ENCODE assay signal across 17 cellular contexts in the genomic region with DNA sequence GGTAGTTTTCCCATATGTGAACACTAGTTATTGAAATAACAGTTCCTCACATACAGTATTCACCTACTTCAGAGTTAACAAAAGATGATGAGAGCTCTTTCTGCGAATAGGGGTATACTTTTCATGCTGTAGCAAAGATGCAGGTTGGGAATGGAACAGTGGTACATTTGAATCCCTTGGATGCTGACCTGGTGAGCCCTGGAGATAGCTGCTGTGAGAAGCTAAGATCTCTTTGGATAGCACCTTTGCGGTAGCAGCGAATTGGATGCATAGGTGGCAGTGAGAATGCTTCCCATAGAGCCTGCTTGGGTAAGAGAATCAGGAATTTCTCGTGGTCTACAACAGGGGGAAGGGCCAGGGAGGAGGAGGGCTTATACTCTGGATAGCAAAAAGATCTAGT.
"Had no signal": no experiment of that assay in that cellular context is flagged by ENCODE, and none has a peak within 500 bp of the region (broad histone marks: within the 10 kb centered on the region; RNA-seq: fewer than 3 reads in every experiment).

No MANE protein-coding gene starts in this region.

- H3K27ac ChIP-seq: dorsolateral prefrontal cortex, neutrophil, pancreas, right lobe of liver, stomach, thyroid gland had no signal

- H3K27ac Mint-ChIP-seq: stimulated activated effector memory CD8-positive, alpha-beta T cell treated with anti-CD3 and anti-CD28 coated beads, Interleukin-12 subunit alpha, Interleukin-12 subunit beta, amount 100 ng/mL, for 72 hours; type B pancreatic cell had no signal

- H3K4me3 Mint-ChIP-seq: naive thymus-derived CD8-positive, alpha-beta T cell; stimulated activated effector memory CD8-positive, alpha-beta T cell treated with anti-CD3 and anti-CD28 coated beads, Interleukin-12 subunit alpha, Interleukin-12 subunit beta, amount 100 ng/mL, for 72 hours; type B pancreatic cell had no signal

- H3K4me3 ChIP-seq: dorsolateral prefrontal cortex, pancreas, right lobe of liver, smooth muscle cell, stomach, thyroid gland had no signal

- H3K4me1 Mint-ChIP-seq: stimulated activated effector memory CD8-positive, alpha-beta T cell treated with anti-CD3 and anti-CD28 coated beads, Interleukin-12 subunit alpha, Interleukin-12 subunit beta, amount 100 ng/mL, for 72 hours had no signal

- H3K4me1 ChIP-seq: pancreas, right lobe of liver, stomach, thyroid gland had no signal

- H3K9me3 Mint-ChIP-seq: naive thymus-derived CD8-positive, alpha-beta T cell; stimulated activated effector memory CD8-positive, alpha-beta T cell treated with anti-CD3 and anti-CD28 coated beads, Interleukin-12 subunit alpha, Interleukin-12 subunit beta, amount 100 ng/mL, for 72 hours; type B pancreatic cell had no signal

- ATAC-seq: naive thymus-derived CD8-positive, alpha-beta T cell; pancreas; right lobe of liver; stimulated activated effector memory CD8-positive, alpha-beta T cell treated with anti-CD3 and anti-CD28 coated beads, Interleukin-12 subunit alpha, Interleukin-12 subunit beta, amount 100 ng/mL, for 72 hours had no signal

- DNase-seq: dorsolateral prefrontal cortex; effector CD4-positive, alpha-beta T cell; head of caudate nucleus; naive thymus-derived CD8-positive, alpha-beta T cell; pancreas; retina; right lobe of liver; stimulated activated CD4-positive, alpha-beta T cell treated with anti-CD3 and anti-CD28 coated beads, Interleukin-12 subunit alpha, Interleukin-12 subunit beta, amount 100 ng/mL, for 4 hours; stimulated activated CD4-positive, alpha-beta T cell treated with anti-CD3 and anti-CD28 coated beads, Interleukin-1b, Interleukin-23, amount 100 ng/mL, for 48 hours; stimulated activated CD4-positive, alpha-beta T cell treated with anti-CD3 and anti-CD28 coated beads, Interleukin-4, amount 100 ng/mL, for 24 hours; stimulated activated naive CD4-positive, alpha-beta T cell treated with Interleukin-2 at 50 U/mL for 16 hours; stomach; thyroid gland had no signal

- H3K27me3 ChIP-seq: dorsolateral prefrontal cortex, neutrophil, pancreas, right lobe of liver, stomach, thyroid gland had no signal

- H3K9me3 ChIP-seq: neutrophil, pancreas, right lobe of liver, stomach, thyroid gland had no signal

- H3K27me3 Mint-ChIP-seq: naive thymus-derived CD8-positive, alpha-beta T cell; type B pancreatic cell had no signal
